ENCODE assay signal across 14 cellular contexts in the genomic region with DNA sequence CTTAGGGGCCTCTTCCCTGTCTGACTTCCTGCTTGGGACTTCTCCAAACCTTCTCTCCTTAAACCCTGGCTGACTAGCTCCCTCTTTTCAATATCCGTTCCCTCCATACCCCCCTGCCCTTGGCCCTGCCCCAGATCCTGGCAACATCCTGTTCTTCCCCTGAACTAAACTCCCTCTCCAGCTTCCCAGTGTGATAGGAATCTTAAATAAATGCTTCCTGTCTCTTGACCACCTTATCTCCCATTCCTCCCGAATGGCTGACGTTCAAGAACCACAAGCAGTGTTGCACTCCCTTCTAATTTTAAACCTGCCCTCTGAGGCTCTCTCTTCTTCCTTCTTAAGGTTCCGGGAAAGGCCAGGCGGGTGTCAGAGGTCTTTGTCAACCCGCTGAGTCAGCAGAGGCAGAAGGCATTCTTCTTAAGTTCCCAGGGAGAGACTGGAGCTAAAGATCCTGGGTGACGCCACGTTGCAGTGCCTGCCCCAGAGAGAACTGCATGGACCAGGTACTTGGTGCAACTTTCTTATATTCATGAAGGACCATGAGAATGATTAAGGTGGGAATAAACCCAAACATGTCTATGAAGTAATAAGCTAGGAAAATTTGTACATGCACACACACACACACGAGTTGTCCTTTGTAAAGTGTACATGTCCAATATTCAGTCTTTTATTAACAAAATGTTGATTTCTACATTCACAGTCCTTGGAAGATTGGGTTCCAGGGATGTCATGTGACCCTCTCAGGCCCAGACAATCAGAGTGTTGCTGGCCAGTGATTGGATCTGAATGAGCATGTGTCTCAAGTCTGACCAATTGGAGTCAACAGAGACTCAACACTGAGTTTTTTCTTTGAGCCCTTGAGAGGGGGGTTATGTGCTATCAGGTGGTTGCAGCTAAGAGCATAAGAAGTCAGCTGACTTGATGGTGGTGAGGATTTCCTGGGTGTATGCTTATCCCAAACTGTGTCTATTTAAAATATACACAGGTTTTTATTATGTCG.
A peak's percentile ranks its signal among the peaks of the same experiment; 100 is the strongest.
DNase-seq lines count a peak whose midpoint lies in the region; ATAC-seq and TF ChIP-seq lines count a peak whose summit lies in the region.
"Had no signal": no experiment of that assay in that cellular context is flagged by ENCODE, and none has a peak within 500 bp of the region (broad histone marks: within the 10 kb centered on the region; RNA-seq: fewer than 3 reads in every experiment).

No MANE protein-coding gene starts in this region.

- H3K4me3 ChIP-seq in fibroblast of pulmonary artery (replicated peaks; ENCODE audit: low read depth, low read length): no peak overlapping the region
- H3K4me3 ChIP-seq in mesenchymal stem cell (ENCODE audit: insufficient read depth in 1 of 2, low read depth in 1 of 2, low read length in 2 of 2): no peak overlapping the region
- H3K4me3 ChIP-seq: lung had no signal

- H2AK5ac ChIP-seq in mesenchymal stem cell (ENCODE audit: low read length, severe bottlenecking): no peak overlapping the region

- peak overlapping the region; percentile 73 for H2BK120ac ChIP-seq in mesenchymal stem cell (ENCODE audit: low read depth, low read length)

- H3K4me1 ChIP-seq in mesenchymal stem cell (ENCODE audit: control insufficient read depth, insufficient read depth, low read depth, low read length): no peaks in the 10 kb centered on the region

- H3K27ac ChIP-seq in mesenchymal stem cell (ENCODE audit: low read length, poor library complexity, severe bottlenecking): no peak overlapping the region

- H3K36me3 Mint-ChIP-seq in endothelial cell (ENCODE audit: low read depth, unreplicated experiment): no peaks in the 10 kb centered on the region

- H3K27me3 ChIP-seq in mesenchymal stem cell (ENCODE audit: control insufficient read depth in 1 of 2, insufficient read depth in 1 of 2, low read length in 2 of 2): no peaks in the 10 kb centered on the region

- peaks cover 4% of the 10 kb centered on the region for H3K27me3 Mint-ChIP-seq in endothelial cell (ENCODE audit: unreplicated experiment)
- H3K27me3 Mint-ChIP-seq: central memory CD8-positive, alpha-beta T cell had no signal

- H2BK5ac ChIP-seq in mesenchymal stem cell (ENCODE audit: low read depth, low read length, poor library complexity, severe bottlenecking): no peak overlapping the region

- peak overlapping the region; percentile 13 to 84 for H3K18ac ChIP-seq in mesenchymal stem cell (ENCODE audit: low read depth in 1 of 2, low read length in 2 of 2)

- no peak overlapping the region for H3K4me2 ChIP-seq in mesenchymal stem cell (ENCODE audit: low read length, poor library complexity, severe bottlenecking)

- no peaks in the 10 kb centered on the region for H3K36me3 ChIP-seq in mesenchymal stem cell (ENCODE audit: control insufficient read depth in 1 of 2, insufficient read depth in 2 of 2, low read depth in 1 of 2, low read length in 2 of 2)

- H3K9ac ChIP-seq in mesenchymal stem cell (ENCODE audit: low read length): no peak overlapping the region

- 26% methylated on average over 9 of the region's 10 CpGs for WGBS in mesenchymal stem cell

- H3K14ac ChIP-seq in mesenchymal stem cell (ENCODE audit: low read length in 2 of 2): no peak overlapping the region

- H4K91ac ChIP-seq in mesenchymal stem cell (ENCODE audit: low read length): peak overlapping the region; percentile 61

- DNase-seq in A172 (ENCODE audit: low spot score) (peak; percentile 71), MV-4-11 (lab: John Stamatoyannopoulos, UW) (peak; percentile 64), fibroblast of pulmonary artery (ENCODE audit: low read depth) (peak; percentile 99), mesenchymal stem cell (peak; percentile 97), NCI-H510A (lab: John Stamatoyannopoulos, UW) (no peak), NCI-H1694 (lab: John Stamatoyannopoulos, UW) (no peak), endothelial cell (ENCODE audit: low spot score) (no peak)
- DNase-seq: activated naive CD4-positive, alpha-beta T cell treated with Interleukin-2 at 50 U/mL for 16 hours; COR-L47; NCI-H2171 had no signal

- no peak overlapping the region for H3K23ac ChIP-seq in mesenchymal stem cell (ENCODE audit: low read length in 2 of 2)

- H3K4ac ChIP-seq in mesenchymal stem cell (ENCODE audit: low read depth in 1 of 2, low read length in 2 of 2): peak overlapping the region; percentile 70 to 71

- H3K9me3 Mint-ChIP-seq in endothelial cell (ENCODE audit: unreplicated experiment): no peaks in the 10 kb centered on the region

- H4K8ac ChIP-seq in mesenchymal stem cell (ENCODE audit: low read length): peak overlapping the region; percentile 72

- peak overlapping the region; percentile 23 to 80 for H2BK12ac ChIP-seq in mesenchymal stem cell (ENCODE audit: low read length in 2 of 2)

- TF ChIP-seq CTCF in fibroblast of pulmonary artery (IDR thresholded peaks at IDR 0.05; ENCODE audit: low read length, missing control alignments) (no peak), endothelial cell (IDR thresholded peaks at IDR 0.05; ENCODE audit: unreplicated experiment) (no peak)

- no peak overlapping the region for H2BK15ac ChIP-seq in mesenchymal stem cell (ENCODE audit: low read depth, poor library complexity, severe bottlenecking)

- H3K9me3 ChIP-seq in mesenchymal stem cell (ENCODE audit: control insufficient read depth, low read length): no peaks in the 10 kb centered on the region

- H2AFZ ChIP-seq in mesenchymal stem cell (ENCODE audit: low read depth, low read length): no peak overlapping the region

- no peak overlapping the region for H3K27ac Mint-ChIP-seq in endothelial cell (ENCODE audit: unreplicated experiment)

- H3K4me3 Mint-ChIP-seq in endothelial cell (ENCODE audit: unreplicated experiment): no peak overlapping the region
- H3K4me3 Mint-ChIP-seq: central memory CD8-positive, alpha-beta T cell had no signal

- H3K79me1 ChIP-seq in mesenchymal stem cell (replicated peaks; ENCODE audit: low read length, poor library complexity, severe bottlenecking): no peaks in the 10 kb centered on the region

- peaks cover 5% of the 10 kb centered on the region for H3K4me1 Mint-ChIP-seq in endothelial cell (ENCODE audit: unreplicated experiment)
- H3K4me1 Mint-ChIP-seq: central memory CD8-positive, alpha-beta T cell had no signal

- no peak for ATAC-seq in GM21367 (IDR thresholded peaks at IDR 0.05; ENCODE audit: unreplicated experiment)
- ATAC-seq: HCT116 had no signal

Comparison
In these comparisons a context has a peak if more than half of its experiments do, and no peak if none do; other contexts are left out.
1. DNase-seq: peak in A172 (single experiment), MV-4-11 (single experiment), fibroblast of pulmonary artery (single experiment) and mesenchymal stem cell (single experiment); none in NCI-H510A (single experiment), NCI-H1694 (single experiment) and endothelial cell (single experiment).